In genomic region chr15:63999177-63999576, GRCh38 we compare ENCODE assay signal across 15 cellular contexts. TPM values are rescaled to one million over a fixed set of nuclear protein-coding genes. Genes with fewer than 3 reads are reported as not detected.
DNase-seq lines count a peak whose midpoint lies in the region; ATAC-seq and TF ChIP-seq lines count a peak whose summit lies in the region.
"Had no signal": no experiment of that assay in that cellular context is flagged by ENCODE, and none has a peak within 500 bp of the region (broad histone marks: within the 10 kb centered on the region; RNA-seq: fewer than 3 reads in every experiment).

No MANE protein-coding gene starts in this region.

- no peaks in the 10 kb centered on the region for H3K36me3 ChIP-seq in lung (ENCODE audit: control insufficient read depth in 2 of 2, insufficient read depth in 2 of 2, low read length in 2 of 2)

- H3K27me3 Mint-ChIP-seq in activated T-helper 17 cell treated with anti-CD3 and anti-CD28 coated beads, Interleukin-2, amount 50 U/mL, for 72 hours, result peaks cover 4% of the 10 kb centered on the region
- H3K27me3 Mint-ChIP-seq: IgD-negative memory B cell had no signal

- peak overlapping the region; percentile 26 for H3K4me3 Mint-ChIP-seq in activated T-helper 17 cell treated with anti-CD3 and anti-CD28 coated beads, Interleukin-2, amount 50 U/mL, for 72 hours
- H3K4me3 Mint-ChIP-seq: immature natural killer cell had no signal

- H3K27me3 ChIP-seq in lung (ENCODE audit: control insufficient read depth, insufficient read depth), result no peaks in the 10 kb centered on the region
- H3K27me3 ChIP-seq: dorsolateral prefrontal cortex had no signal

- peak overlapping the region; percentile 12 to 71 for H3K27ac ChIP-seq in lung (ENCODE audit: low read depth in 1 of 2, low read length in 1 of 2)

- no peaks in the 10 kb centered on the region for H3K36me3 Mint-ChIP-seq in activated T-helper 17 cell treated with anti-CD3 and anti-CD28 coated beads, Interleukin-2, amount 50 U/mL, for 72 hours (ENCODE audit: low read depth)

- intact Hi-C loops in Right ventricle myocardium inferior (cut with DNase I) (no loop called here), cardiac septum (cut with DNase I) (no loop called here), posterior vena cava (cut with DNase I) (no loop called here)

- ATAC-seq in Right ventricle myocardium inferior (peak; percentile 16), lung (ENCODE audit: insufficient read depth, low FRiP score) (no peak)
- no peak for ATAC-seq in activated T-helper 17 cell treated with anti-CD3 and anti-CD28 coated beads, Interleukin-2, amount 50 U/mL, for 72 hours (replicated peaks)

- no peak overlapping the region for H3K4me3 ChIP-seq in lung
- H3K4me3 ChIP-seq: dorsolateral prefrontal cortex had no signal

- H3K9me3 ChIP-seq in lung (ENCODE audit: control insufficient read depth in 2 of 2, insufficient read depth in 1 of 2, low read length in 1 of 2), result no peaks in the 10 kb centered on the region

- H3K4me1 ChIP-seq in lung (ENCODE audit: control insufficient read depth in 2 of 2, insufficient read depth in 2 of 2, low read length in 2 of 2), result peaks cover 16 to 29% of the 10 kb centered on the region in 2 donors

- peak overlapping the region; percentile 25 for H3K27ac Mint-ChIP-seq in activated T-helper 17 cell treated with anti-CD3 and anti-CD28 coated beads, Interleukin-2, amount 50 U/mL, for 72 hours
- H3K27ac Mint-ChIP-seq: IgD-negative memory B cell, immature natural killer cell had no signal

- H3K4me1 Mint-ChIP-seq in activated T-helper 17 cell treated with anti-CD3 and anti-CD28 coated beads, Interleukin-2, amount 50 U/mL, for 72 hours, result peaks cover 16% of the 10 kb centered on the region

- WGBS in lung, 2 donors, result 9 to 14% methylated on average over 3 of the region's 3 CpGs

- DNase-seq in Right ventricle myocardium inferior (ENCODE audit: missing footprints), result no peak
- no peak for DNase-seq in cardiac septum (ENCODE audit: low spot score)
- no peak for DNase-seq in lung (ENCODE audit: low spot score)
- DNase-seq in middle frontal gyrus (ENCODE audit: extremely low spot score, low spot score), result no peak
- no peak for DNase-seq in NCI-H2107 (lab: John Stamatoyannopoulos, UW)
- DNase-seq in DMS 273 treated with DMSO at 0.1 percent for 48 hours (lab: John Stamatoyannopoulos, UW), result no peak
- DNase-seq in posterior vena cava (ENCODE audit: low spot score), result no peak
- DNase-seq: activated CD4-positive, alpha-beta T cell treated with anti-CD3 and anti-CD28 coated beads for 4 hours; anterior cingulate cortex; immature natural killer cell; NCI-H2029 treated with DMSO at 0.1 percent for 48 hours; trophoblast cell had no signal

- TF ChIP-seq CTCF in lung (IDR thresholded peaks at IDR 0.05; ENCODE audit: control extremely low read depth, extremely low read depth), result no peak

- no peaks in the 10 kb centered on the region for H3K9me3 Mint-ChIP-seq in activated T-helper 17 cell treated with anti-CD3 and anti-CD28 coated beads, Interleukin-2, amount 50 U/mL, for 72 hours
- H3K9me3 Mint-ChIP-seq: IgD-negative memory B cell, immature natural killer cell had no signal

RNA-seq across cellular contexts. Expression of gene DAPK2, which starts 47.1 kb away (rescaled TPM):
- total RNA-seq in Right ventricle myocardium inferior, result 47.9 TPM
- 31.8 TPM for total RNA-seq in cardiac septum
- 10 to 100 TPM in 1 of 2 donors, under 1 TPM in 1; 0.82 to 10.6 TPM for total RNA-seq in activated T-helper 17 cell treated with anti-CD3 and anti-CD28 coated beads, Interleukin-2, amount 50 U/mL, for 72 hours
- 10 to 100 TPM; 58.1 to 59.0 TPM for total RNA-seq in lung
- 10 to 100 TPM; 20.5 to 40.1 TPM for polyA plus RNA-seq in lung
- 1 to 10 TPM; 2.1 to 3.1 TPM for total RNA-seq in posterior vena cava
